In genomic region chr3:45182915-45183881, GRCh38 we compare ENCODE assay signal across 1 cellular context.
TF ChIP-seq lines count a peak whose summit lies in the region.

No MANE protein-coding gene starts in this region.

TF ChIP-seq in H1, 55 proteins besides CTCF, POLR2A, EP300 and RAD21 (continued from another document):
- TF ChIP-seq HDAC2 (IDR thresholded peaks at IDR 0.05; ENCODE audit: borderline replicate concordance in 1 of 2, low read depth in 2 of 2, low read length in 2 of 2): no peak
- 0 out of 2 replicates have a peak, but pooled peaks have one; percentile 26 for TF ChIP-seq TAF1 (IDR thresholded peaks at IDR 0.05; ENCODE audit: low read depth, low read length)
- TF ChIP-seq YY1 (IDR thresholded peaks at IDR 0.05; ENCODE audit: low read depth, low read length): no peak
- no peak for TF ChIP-seq GTF2F1 (IDR thresholded peaks at IDR 0.05; ENCODE audit: borderline replicate concordance, low read depth, low read length)
- TF ChIP-seq JUND (IDR thresholded peaks at IDR 0.05; ENCODE audit: low read length): no peak; the same call in 1 of the 2 replicates
- no peak for TF ChIP-seq FOSL1 (IDR thresholded peaks at IDR 0.05; ENCODE audit: insufficient read depth, low read depth, low read length)
- no peak for TF ChIP-seq CBX5 (IDR thresholded peaks at IDR 0.05; ENCODE audit: low read depth, low read length)
- no peak for TF ChIP-seq NRF1 (IDR thresholded peaks at IDR 0.05; ENCODE audit: low read depth, low read length)
- no peak for TF ChIP-seq RFX5 (IDR thresholded peaks at IDR 0.05; ENCODE audit: borderline replicate concordance, low read depth, low read length)
- no peak for TF ChIP-seq TBP (IDR thresholded peaks at IDR 0.05; ENCODE audit: low read depth, low read length)
- no peak for TF ChIP-seq CHD7 (IDR thresholded peaks at IDR 0.05; ENCODE audit: insufficient replicate concordance, low read length)
- TF ChIP-seq CEBPB (IDR thresholded peaks at IDR 0.05; ENCODE audit: low read depth, low read length): no peak
- no peak for TF ChIP-seq ZNF274 (IDR thresholded peaks at IDR 0.05; ENCODE audit: borderline replicate concordance, extremely low read depth, low read length)
- no peak for TF ChIP-seq USF2 (IDR thresholded peaks at IDR 0.05; ENCODE audit: low read length)
- no peak for TF ChIP-seq BRCA1 (IDR thresholded peaks at IDR 0.05; ENCODE audit: low read depth, low read length)
- TF ChIP-seq SIRT6 (IDR thresholded peaks at IDR 0.05; ENCODE audit: low read length): no peak
- no peak for TF ChIP-seq EZH2 (IDR thresholded peaks at IDR 0.05; ENCODE audit: low read depth, low read length, severe bottlenecking)
- no peak for TF ChIP-seq SP4 (IDR thresholded peaks at IDR 0.05; ENCODE audit: low read length)
- TF ChIP-seq BACH1 (IDR thresholded peaks at IDR 0.05; ENCODE audit: low read length): peak; percentile 96
- no peak for TF ChIP-seq TCF12 (IDR thresholded peaks at IDR 0.05; ENCODE audit: low read depth, low read length)
- peak; percentile 97 for TF ChIP-seq MAFK (IDR thresholded peaks at IDR 0.05; ENCODE audit: low read depth, low read length)
- no peak for TF ChIP-seq KDM4A (IDR thresholded peaks at IDR 0.05; ENCODE audit: low read depth, low read length, severe bottlenecking)
- TF ChIP-seq SAP30 (IDR thresholded peaks at IDR 0.05; ENCODE audit: insufficient read depth, insufficient replicate concordance, low read length): no peak
- TF ChIP-seq GABPA (IDR thresholded peaks at IDR 0.05; ENCODE audit: borderline replicate concordance, insufficient read depth, low read length): no peak
- peak; percentile 19; the same call in 1 of the 2 replicates for TF ChIP-seq CREB1 (IDR thresholded peaks at IDR 0.05)
- TF ChIP-seq ATF3 (IDR thresholded peaks at IDR 0.05; ENCODE audit: insufficient read depth, low read depth, low read length): no peak
